Comparison of ENCODE assay signal across 34 cellular contexts in the genomic region with DNA sequence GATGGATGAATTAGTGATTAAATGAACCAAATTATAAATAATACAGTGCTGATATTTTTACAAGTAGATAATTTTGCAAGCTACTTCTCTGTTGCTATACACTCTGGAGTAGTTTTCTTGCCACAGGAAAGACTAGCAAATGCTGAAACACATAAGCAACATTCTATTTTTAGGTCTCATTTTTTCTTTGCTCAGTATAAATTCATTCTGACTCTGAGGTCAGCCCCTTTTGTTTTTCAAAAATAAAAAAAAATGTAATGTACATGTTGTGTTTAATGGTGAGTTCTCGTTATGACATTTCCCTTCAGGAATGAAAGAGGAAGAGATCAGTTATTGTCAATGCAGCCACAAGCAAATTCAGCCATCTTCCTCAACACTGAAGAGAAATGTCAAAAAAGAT. TPM values are rescaled to one million over a fixed set of nuclear protein-coding genes. Genes with fewer than 3 reads are reported as not detected.
"Had no signal": no experiment of that assay in that cellular context is flagged by ENCODE, and none has a peak within 500 bp of the region (broad histone marks: within the 10 kb centered on the region; RNA-seq: fewer than 3 reads in every experiment).

No MANE protein-coding gene starts in this region.

- H3K4me1 ChIP-seq: adrenal gland, breast epithelium, colonic mucosa, esophagus squamous epithelium, gastroesophageal sphincter had no signal

- H3K9me3 ChIP-seq: adrenal gland, breast epithelium, colonic mucosa, esophagus squamous epithelium, gastroesophageal sphincter had no signal

- DNase-seq: activated B cell treated with CpG ODN at 0.5 μM for 24 hours; activated CD4-positive, alpha-beta T cell treated with anti-CD3 and anti-CD28 coated beads for 48 hours; activated CD4-positive, alpha-beta T cell treated with anti-CD3 and anti-CD28 coated beads, Interleukin-2, amount 50 U/mL, for 1 hour; activated CD4-positive, alpha-beta T cell treated with anti-CD3 and anti-CD28 coated beads, Interleukin-2, amount 50 U/mL, for 48 hours; activated CD8-positive, alpha-beta memory T cell treated with anti-CD3 and anti-CD28 coated beads for 24 hours; activated CD8-positive, alpha-beta T cell treated with anti-CD3 and anti-CD28 coated beads for 36 hours; activated effector memory CD4-positive, alpha-beta T cell treated with Interleukin-2 at 50 U/mL for 16 hours; activated naive CD4-positive, alpha-beta T cell treated with anti-CD3 and anti-CD28 coated beads for 36 hours; activated naive CD8-positive, alpha-beta T cell treated with anti-CD3 and anti-CD28 coated beads for 36 hours; activated naive CD8-positive, alpha-beta T cell treated with anti-CD3 and anti-CD28 coated beads, Interleukin-2, amount 50 U/mL, for 24 hours; activated T-cell treated with anti-CD3 and anti-CD28 coated beads, Interleukin-2, amount 50 U/mL, for 4 hours; adrenal gland; amygdala; aorta; central memory CD4-positive, alpha-beta T cell; cerebellar nuclear complex; colonic mucosa; effector CD8-positive, alpha-beta T cell; esophagus squamous epithelium; foreskin melanocyte; T-helper 1 cell; T-helper 17 cell; T1000; WERI-Rb-1 had no signal

- H3K4me3 ChIP-seq: adrenal gland, breast epithelium, cardiac muscle cell, colonic mucosa, esophagus squamous epithelium, gastroesophageal sphincter had no signal

- H3K36me3 ChIP-seq: adrenal gland, breast epithelium, cardiac muscle cell, colonic mucosa, esophagus squamous epithelium, gastroesophageal sphincter, WERI-Rb-1 had no signal

- H3K27me3 ChIP-seq: adrenal gland, cardiac muscle cell, colonic mucosa, gastroesophageal sphincter had no signal

- ATAC-seq: activated CD4-positive, CD25-positive, alpha-beta regulatory T cell treated with anti-CD3 and anti-CD28 coated beads, Interleukin-2, amount 50 U/mL, for 24 hours; activated CD8-positive, alpha-beta T cell treated with anti-CD3 and anti-CD28 coated beads for 36 hours; activated naive CD8-positive, alpha-beta T cell treated with anti-CD3 and anti-CD28 coated beads, Interleukin-2, amount 50 U/mL, for 24 hours; activated T-cell treated with anti-CD3 and anti-CD28 coated beads, Interleukin-2, amount 50 U/mL, for 4 hours; activated T-helper 17 cell treated with anti-CD3 and anti-CD28 coated beads, Interleukin-2, amount 50 U/mL, for 72 hours; gastroesophageal sphincter; T-helper 17 cell had no signal

RNA-seq across cellular contexts. Expression of gene GJD2, which starts 24.9 kb away (rescaled TPM):
- total RNA-seq: activated B cell treated with CpG ODN at 0.5 μM for 24 hours; activated CD8-positive, alpha-beta T cell treated with anti-CD3 and anti-CD28 coated beads for 36 hours; activated naive CD4-positive, alpha-beta T cell treated with anti-CD3 and anti-CD28 coated beads for 36 hours; activated naive CD8-positive, alpha-beta T cell treated with anti-CD3 and anti-CD28 coated beads for 36 hours; activated T-cell treated with anti-CD3 and anti-CD28 coated beads, Interleukin-2, amount 50 U/mL, for 4 hours; activated T-helper 17 cell treated with anti-CD3 and anti-CD28 coated beads, Interleukin-2, amount 50 U/mL, for 72 hours; breast epithelium; colonic mucosa; dermis microvascular lymphatic vessel endothelial cell; endothelial cell of umbilical vein; esophagus squamous epithelium; fibroblast of lung; fibroblast of villous mesenchyme; gastroesophageal sphincter; glomerular endothelial cell; T-helper 17 cell had no signal
- polyA plus RNA-seq: aorta, cardiac muscle cell, endothelial cell of umbilical vein, fibroblast of lung had no signal
